In the genomic region with DNA sequence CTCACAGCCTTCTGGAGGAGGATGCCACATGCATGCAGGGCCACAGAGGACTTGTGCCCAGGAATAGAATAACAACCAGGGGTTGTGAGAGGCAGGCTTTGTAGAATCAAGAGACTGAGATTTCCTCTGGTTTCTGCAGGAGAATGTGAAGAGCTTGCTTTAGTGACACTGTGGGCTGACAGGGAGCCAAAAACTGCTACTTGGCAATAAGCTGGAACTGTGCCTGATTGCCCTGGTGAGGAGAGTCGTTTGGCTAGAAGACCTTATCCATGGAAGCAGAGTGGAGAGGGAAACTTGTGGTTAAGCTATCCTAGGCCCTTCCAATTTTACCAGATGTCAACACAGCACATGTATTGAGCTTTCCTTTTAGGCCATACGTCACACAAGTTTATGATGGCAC, we compare ENCODE assay signal across 23 cellular contexts.
"Had no signal": no experiment of that assay in that cellular context is flagged by ENCODE, and none has a peak within 500 bp of the region (broad histone marks: within the 10 kb centered on the region; RNA-seq: fewer than 3 reads in every experiment).

No MANE protein-coding gene starts in this region.

- H3K27me3 ChIP-seq: brain microvascular endothelial cell, cardiac muscle cell had no signal

- H3K4me3 ChIP-seq: cardiac muscle cell, K562, SK-N-MC had no signal

- H3K36me3 ChIP-seq: brain microvascular endothelial cell, cardiac muscle cell had no signal

- ATAC-seq: activated T-cell treated with anti-CD3 and anti-CD28 coated beads, Interleukin-2, amount 50 U/mL, for 4 hours; K562; Panc1; Right ventricle myocardium inferior had no signal

- H3K27ac ChIP-seq: brain microvascular endothelial cell, cardiac muscle cell, SK-N-MC, VCaP had no signal

- DNase-seq: activated CD4-positive, alpha-beta memory T cell treated with anti-CD3 and anti-CD28 coated beads for 36 hours; activated CD4-positive, alpha-beta T cell treated with anti-CD3 and anti-CD28 coated beads, Interleukin-2, amount 10 ng/mL, durations not matched to agents 7 days and 5 days; activated CD4-positive, CD25-positive, alpha-beta regulatory T cell; activated CD8-positive, alpha-beta memory T cell treated with anti-CD3 and anti-CD28 coated beads for 24 hours; activated effector memory CD4-positive, alpha-beta T cell treated with anti-CD3 and anti-CD28 coated beads, Interleukin-2, amount 50 U/mL, for 16 hours; activated naive CD4-positive, alpha-beta T cell treated with anti-CD3 and anti-CD28 coated beads for 36 hours; activated T-cell treated with anti-CD3 and anti-CD28 coated beads, Interleukin-2, amount 50 U/mL, for 4 hours; brain microvascular endothelial cell; Karpas-422; MM.1S; NCI-H1417; NCI-H1930; NCI-H526; NCI-H774; NK-92 treated with Interleukin-12 subunit alpha and Interleukin-12 subunit beta, amount 100 ng/mL, for 24 hours; OCI-M1; RPMI8226 had no signal
